20 cellular contexts compared by ENCODE assay signal in the genomic region with DNA sequence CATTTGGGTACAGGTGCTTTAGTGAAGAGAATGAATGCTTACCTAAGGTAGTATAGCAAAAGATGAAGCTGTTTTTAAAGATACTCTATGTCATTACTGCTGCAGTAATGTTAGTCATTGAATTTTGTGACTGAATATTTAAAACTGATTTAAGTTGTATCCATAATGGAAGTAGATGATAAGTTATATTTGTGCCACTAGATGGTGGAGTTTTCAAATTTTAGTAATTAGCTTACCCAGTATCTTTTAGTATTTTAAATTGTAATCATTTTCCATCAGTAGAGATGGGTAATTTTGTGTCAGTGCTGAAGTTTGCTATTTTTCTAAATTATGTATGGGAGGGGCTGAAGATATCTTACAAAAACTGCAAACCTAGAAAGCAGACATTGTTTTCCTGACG. TPM values are rescaled to one million over a fixed set of nuclear protein-coding genes. Genes with fewer than 3 reads are reported as not detected.
DNase-seq lines count a peak whose midpoint lies in the region; ATAC-seq, FAIRE-seq and TF ChIP-seq lines count a peak whose summit lies in the region.
"Had no signal": no experiment of that assay in that cellular context is flagged by ENCODE, and none has a peak within 500 bp of the region (broad histone marks: within the 10 kb centered on the region; RNA-seq: fewer than 3 reads in every experiment).

No MANE protein-coding gene starts in this region.

- BruUV-seq in MCF 10A (replicated peaks; lab: Mats Ljungman, UMichigan), result no TSS peak
- BruUV-seq in OCI-LY7 (replicated peaks; lab: Mats Ljungman, UMichigan), result no TSS peak
- no TSS peak for BruUV-seq in K562 (replicated peaks; lab: Mats Ljungman, UMichigan)

- H3K9me3 Mint-ChIP-seq in MCF 10A (ENCODE audit: unreplicated experiment), result no peaks in the 10 kb centered on the region
- no peaks in the 10 kb centered on the region for H3K9me3 Mint-ChIP-seq in neural crest cell
- H3K9me3 Mint-ChIP-seq: activated T-helper 2 cell treated with anti-CD3 and anti-CD28 coated beads, Interferon-gamma antibody, Interleukin-2, Interleukin-4, amounts not matched to agents 10 μg/mL and 5 μg/mL and 100 μg/mL, durations not matched to agents 14 hours and 24 hours and 36 hours had no signal

- H3K4me3 ChIP-seq in breast epithelium, result no peak overlapping the region
- H3K4me3 ChIP-seq in OCI-LY7 (ENCODE audit: low read depth, low read length, poor library complexity, severe bottlenecking), result no peak overlapping the region
- H3K4me3 ChIP-seq in K562, result no peak overlapping the region
- no peak overlapping the region for H3K4me3 ChIP-seq in body of pancreas
- no peak overlapping the region for H3K4me3 ChIP-seq in brain microvascular endothelial cell (ENCODE audit: low read depth, low read length)
- no peak overlapping the region for H3K4me3 ChIP-seq in esophagus squamous epithelium
- H3K4me3 ChIP-seq: SK-N-MC had no signal

- H3K27ac Mint-ChIP-seq in MCF 10A (ENCODE audit: low read depth, unreplicated experiment), result peak overlapping the region; percentile 31
- no peak overlapping the region for H3K27ac Mint-ChIP-seq in neural crest cell (ENCODE audit: unreplicated experiment)
- H3K27ac Mint-ChIP-seq: activated T-helper 2 cell treated with anti-CD3 and anti-CD28 coated beads, Interferon-gamma antibody, Interleukin-2, Interleukin-4, amounts not matched to agents 10 μg/mL and 5 μg/mL and 100 μg/mL, durations not matched to agents 14 hours and 24 hours and 36 hours had no signal

- H4K20me1 ChIP-seq in OCI-LY7 (ENCODE audit: insufficient read depth, low read length), result no peaks in the 10 kb centered on the region
- H4K20me1 ChIP-seq in K562 (replicated peaks; ENCODE audit: control insufficient read depth, insufficient read depth, low read length), result no peaks in the 10 kb centered on the region

- H3K4me1 Mint-ChIP-seq in MCF 10A (ENCODE audit: insufficient read depth, unreplicated experiment) (peaks cover 4% of the 10 kb centered on the region), neural crest cell (peaks cover 7% of the 10 kb centered on the region)

- no peak for FAIRE-seq in K562 (lab: Jason Lieb, UNC)

- H2AFZ ChIP-seq in OCI-LY7 (ENCODE audit: low read length) (no peak overlapping the region), K562 (ENCODE audit: low read depth, low read length) (no peak overlapping the region)

- no peaks in the 10 kb centered on the region for H3K9me1 ChIP-seq in K562 (ENCODE audit: control insufficient read depth, insufficient read depth, low read length)

- POLR2A ChIA-PET in MCF 10A (lab: Yijun Ruan, JAX), result interaction anchor here (2.2 to 2.9 kb wide), 3 partner anchors 14 to 26 kb away, joined by 8 to 9 read pairs (median 9); a partner anchor contains a TSS
- POLR2A ChIA-PET in OCI-LY7 (lab: Charles Lee), result interaction anchor here (0.5 to 1.3 kb wide), 6 partner anchors 12 to 890 kb away, joined by 3 to 4 read pairs (median 3); a partner anchor contains a TSS
- POLR2A ChIA-PET in K562 (lab: Yijun Ruan, JAX), result interaction anchor here (1.0 to 2.4 kb wide), 11 partner anchors 9 to 639 kb away, joined by 3 to 15 read pairs (median 3); a partner anchor contains a TSS

- H3K4me1 ChIP-seq in breast epithelium (no peaks in the 10 kb centered on the region), OCI-LY7 (ENCODE audit: insufficient read depth, low read length, poor library complexity, severe bottlenecking) (no peaks in the 10 kb centered on the region), K562 (replicated peaks in 1 of 2; ENCODE audit: control insufficient read depth in 2 of 2, insufficient read depth in 2 of 2, low read length in 2 of 2) (no peaks in the 10 kb centered on the region), body of pancreas (peaks cover 25% of the 10 kb centered on the region), esophagus squamous epithelium (no peaks in the 10 kb centered on the region)

- H3K9ac ChIP-seq in K562 (ENCODE audit: insufficient read depth in 1 of 2, low read depth in 2 of 2, low read length in 2 of 2), result no peak overlapping the region

- no peaks in the 10 kb centered on the region for H3K9me2 ChIP-seq in OCI-LY7 (ENCODE audit: insufficient read depth, low read length)

- H3K27me3 Mint-ChIP-seq in MCF 10A (ENCODE audit: insufficient read depth, unreplicated experiment), result no peaks in the 10 kb centered on the region
- no peaks in the 10 kb centered on the region for H3K27me3 Mint-ChIP-seq in neural crest cell (ENCODE audit: low read depth)

- ATAC-seq in K562 (no peak), body of pancreas (no peak)

- H3K79me2 ChIP-seq in OCI-LY7 (ENCODE audit: insufficient read depth, low read depth, low read length) (no peaks in the 10 kb centered on the region), K562 (ENCODE audit: control insufficient read depth, insufficient read depth, low read length) (no peaks in the 10 kb centered on the region)

- H3K27me3 ChIP-seq in breast epithelium, result no peaks in the 10 kb centered on the region
- no peaks in the 10 kb centered on the region for H3K27me3 ChIP-seq in K562 (ENCODE audit: control insufficient read depth in 2 of 2, insufficient read depth in 2 of 2, low read length in 2 of 2)
- no peaks in the 10 kb centered on the region for H3K27me3 ChIP-seq in body of pancreas
- no peaks in the 10 kb centered on the region for H3K27me3 ChIP-seq in brain microvascular endothelial cell (replicated peaks)
- H3K27me3 ChIP-seq in esophagus squamous epithelium, result no peaks in the 10 kb centered on the region

- DNase-seq in MCF 10A (ENCODE audit: unreplicated experiment), result no peak
- DNase-seq in breast epithelium (ENCODE audit: low spot score in 2 of 2), result no peak
- DNase-seq in OCI-LY7 (ENCODE audit: low spot score), result no peak
- DNase-seq in K562 (ENCODE audit: extremely low read depth in 1 of 4, low spot score in 3 of 4), result no peak
- DNase-seq in neural crest cell (ENCODE audit: low read depth, low spot score), result no peak
- DNase-seq in body of pancreas, result no peak
- no peak for DNase-seq in brain microvascular endothelial cell
- no peak for DNase-seq in esophagus squamous epithelium (lab: John Stamatoyannopoulos, UW)
- DNase-seq: activated CD4-positive, alpha-beta T cell treated with anti-CD3 and anti-CD28 coated beads, Interleukin-2, amount 50 U/mL, for 48 hours; aorta; H7; hippocampal formation; midbrain; NCI-H1694; NCI-H510A treated with DMSO at 0.1 percent for 48 hours; nucleus accumbens; right cardiac atrium; stimulated activated CD4-positive, alpha-beta T cell treated with anti-CD3 and anti-CD28 coated beads, Interleukin-1b, Interleukin-23, amount 100 ng/mL, for 48 hours had no signal

- 86% methylated on average over 1 of the region's 1 CpG for WGBS in K562 (ENCODE audit: insufficient coverage, low coverage, missing lambda C conversion rate)
- WGBS in body of pancreas, 2 donors, result 87 to 94% methylated on average over 1 of the region's 1 CpG
- 75 to 78% methylated on average over 1 of the region's 1 CpG for WGBS in esophagus squamous epithelium, 2 donors

- H3K9me3 ChIP-seq in breast epithelium (no peaks in the 10 kb centered on the region), OCI-LY7 (ENCODE audit: low read length) (no peaks in the 10 kb centered on the region), K562 (replicated peaks; ENCODE audit: control insufficient read depth, insufficient read depth, low read depth, low read length) (no peaks in the 10 kb centered on the region), body of pancreas (no peaks in the 10 kb centered on the region), esophagus squamous epithelium (no peaks in the 10 kb centered on the region)

- TF ChIP-seq CTCF in MCF 10A (IDR thresholded peaks at IDR 0.05; ENCODE audit: unreplicated experiment) (no peak), breast epithelium (IDR thresholded peaks at IDR 0.05) (no peak), OCI-LY7 (conservative IDR thresholded peaks at IDR 0.05; ENCODE audit: low read length) (peak; percentile 56), K562 (IDR thresholded peaks at IDR 0.05 in 2 of 3, conservative IDR thresholded peaks at IDR 0.05 in 1 of 3; ENCODE audit: insufficient read depth in 2 of 3, low read depth in 1 of 3, low read length in 3 of 3) (peak in 1 of 3 experiments; percentile 24; a peak in 1 of 6 replicates), neural crest cell (conservative IDR thresholded peaks at IDR 0.05) (peak; percentile 34), body of pancreas (IDR thresholded peaks at IDR 0.05) (peak in 1 of 7 experiments; percentile 5), brain microvascular endothelial cell (IDR thresholded peaks at IDR 0.05; ENCODE audit: low read depth, low read length, missing control alignments) (no peak), esophagus squamous epithelium (IDR thresholded peaks at IDR 0.05) (no peak)

- in situ Hi-C loops in K562 (cut with MboI) (loop anchor here (10.0 kb wide), 1 partner anchor 531 kb away; no protein-coding TSS in a partner anchor), brain microvascular endothelial cell (cut with HindIII; ENCODE audit: low pct_ligation_motif_present, low sequenced_read_pairs) (no loop called here)

- TF ChIP-seq POLR2A in breast epithelium (IDR thresholded peaks at IDR 0.05) (no peak), K562 (conservative IDR thresholded peaks at IDR 0.05) (0 out of 2 replicates have a peak, but pooled peaks have one; percentile 36), body of pancreas (IDR thresholded peaks at IDR 0.05) (no peak), esophagus squamous epithelium (IDR thresholded peaks at IDR 0.05) (no peak)

- peaks cover 6% of the 10 kb centered on the region for H3K36me3 ChIP-seq in breast epithelium
- peaks cover 47% of the 10 kb centered on the region for H3K36me3 ChIP-seq in OCI-LY7 (ENCODE audit: insufficient read depth, low read length)
- H3K36me3 ChIP-seq in K562 (ENCODE audit: control insufficient read depth, insufficient read depth, low read length), result peaks cover 50% of the 10 kb centered on the region
- peaks cover 0 to 18% of the 10 kb centered on the region in 2 donors for H3K36me3 ChIP-seq in body of pancreas (replicated peaks in 1 of 2; ENCODE audit: insufficient read depth in 1 of 2, low read depth in 2 of 2)
- H3K36me3 ChIP-seq in brain microvascular endothelial cell (replicated peaks), result peaks cover 28% of the 10 kb centered on the region
- peaks cover 12 to 97% (median 27%) of the 10 kb centered on the region in 3 donors for H3K36me3 ChIP-seq in esophagus squamous epithelium

- CTCF ChIA-PET in MCF 10A (lab: Yijun Ruan, JAX) (interaction anchor here (0.8 to 2.8 kb wide), 5 partner anchors 11 to 400 kb away, joined by 3 to 7 read pairs (median 4); no protein-coding TSS in a partner anchor), OCI-LY7 (lab: Charles Lee; ENCODE audit: unreplicated experiment) (no interaction called here), K562 (lab: Yijun Ruan, JAX; ENCODE audit: low intra/inter-chr PET ratio) (no interaction called here)

- intact Hi-C loops in MCF 10A (cut with micrococcal nuclease), result no loop called here
- intact Hi-C loops in breast epithelium (cut with DNase I; ENCODE audit: low total_unique reads), result no loop called here
- intact Hi-C loops in OCI-LY7 (cut with micrococcal nuclease; ENCODE audit: unreplicated experiment), result no loop called here
- intact Hi-C loops in K562 (cut with micrococcal nuclease), result no loop called here
- intact Hi-C loops in body of pancreas (cut with DNase I), result no loop called here
- intact Hi-C loops in esophagus squamous epithelium (cut with DNase I), result no loop called here

- H3K4me3 Mint-ChIP-seq in MCF 10A (ENCODE audit: unreplicated experiment) (no peak overlapping the region), neural crest cell (no peak overlapping the region)

- H3K4me2 ChIP-seq in OCI-LY7 (ENCODE audit: low read length), result no peak overlapping the region
- no peak overlapping the region for H3K4me2 ChIP-seq in K562 (ENCODE audit: insufficient read depth, low read length)

- TF ChIP-seq EP300 in K562 (IDR thresholded peaks at IDR 0.05; ENCODE audit: low read length), result no peak

- H3K27ac ChIP-seq in breast epithelium (no peak overlapping the region), OCI-LY7 (ENCODE audit: low read depth, low read length, poor library complexity, severe bottlenecking) (no peak overlapping the region), K562 (ENCODE audit: extremely low read depth, low read depth, low read length) (no peak overlapping the region), body of pancreas (peak overlapping the region in 1 of 4 donors; percentile 15), brain microvascular endothelial cell (no peak overlapping the region), esophagus squamous epithelium (no peak overlapping the region)
- H3K27ac ChIP-seq: SK-N-MC had no signal

- TF ChIP-seq RAD21 in K562 (CRISPR knock-in tag; conservative IDR thresholded peaks at IDR 0.05 in 1 of 2, IDR thresholded peaks at IDR 0.05 in 1 of 2), result peak in 1 of 2 experiments; percentile 28; a peak in 2 of 4 replicates

- H3K36me3 Mint-ChIP-seq in MCF 10A (ENCODE audit: insufficient read depth, unreplicated experiment), result peaks cover 92% of the 10 kb centered on the region
- H3K36me3 Mint-ChIP-seq in neural crest cell (ENCODE audit: low read depth), result peaks cover under 1% of the 10 kb centered on the region

RNA-seq across cellular contexts. Expression of a gene that starts 25.2 kb away (rescaled TPM):
- total RNA-seq in MCF 10A (2022) (30.2 and 37.0 TPM in 2 replicates), breast epithelium (100 to 1,000 TPM; 166 to 269 (median 176) TPM), OCI-LY7 (2022) (18.1 and 21.7 TPM in 2 replicates), K562 (2014; rRNA removed) (21.2 and 22.6 TPM in 2 replicates), K562 (2014; rRNA removed; fragmentation: Illumina TruSeq; extraction: Trizol) (31.5 and 41.4 TPM in 2 replicates), K562 (2015; rRNA removed; fragmentation: Illumina TruSeq; extraction: Trizol) (16.2 and 18.7 TPM in 2 replicates), K562 (2021) (22.9 and 27.0 TPM in 2 replicates), neural crest cell (15.7 and 15.8 TPM in 2 replicates), body of pancreas (10 to 100 TPM; 30.3 to 48.8 TPM), esophagus squamous epithelium (100 to 1,000 TPM in 1 of 4 donors, 10 to 100 TPM in 3; 51.5 to 108 (median 69.7) TPM)
- 9.3 and 10.9 TPM in 2 replicates for total RNA-seq in OCI-LY7 (2014; rRNA removed; shearing (Covaris generic))
- 92.0 and 187 TPM in 2 replicates for total RNA-seq in K562 (2011; cell fraction: chromatin; rRNA removed; ENCODE audit: low replicate concordance)
- 33.9 and 45.5 TPM in 2 replicates for total RNA-seq in K562 (2011; cell fraction: nucleolus; rRNA removed)
- 81.3 and 111 TPM in 2 replicates for total RNA-seq in K562 (2011; cell fraction: nucleoplasm; rRNA removed)
- polyA plus RNA-seq in K562 (2011; rRNA removed) (43.4 and 59.9 TPM in 2 replicates), K562 (2014; fragmentation: Illumina TruSeq; extraction: Trizol) (24.1 and 30.7 TPM in 2 replicates), K562 (2014; fragmentation: Nextera tagmentation; extraction: Ambion mirVana) (10 to 100 TPM; 37.9 to 44.9 TPM), K562 (2014; rRNA removed) (16.5 and 20.3 TPM in 2 replicates)
- 17.5 and 26.0 TPM in 2 replicates for polyA plus RNA-seq in K562 (2011; cell fraction: cytosol; rRNA removed)
- polyA plus RNA-seq in K562 (2011; cell fraction: nucleus; rRNA removed), result 35.1 and 41.0 TPM in 2 replicates
- 35.6 and 44.8 TPM in 2 replicates for polyA plus RNA-seq in K562 (2012)
- 90.1 and 96.8 TPM in 2 replicates for polyA minus RNA-seq in K562 (2011; rRNA and poly(A)+ RNA removed)
- 16.4 and 22.4 TPM in 2 replicates for polyA minus RNA-seq in K562 (2011; cell fraction: cytosol; rRNA and poly(A)+ RNA removed)
- 35.4 and 48.2 TPM in 2 replicates for polyA minus RNA-seq in K562 (2011; cell fraction: nucleus; rRNA and poly(A)+ RNA removed)

Comparison
In these comparisons a context has a peak if more than half of its experiments do, and no peak if none do; other contexts are left out.
1. CTCF ChIP-seq: peak in OCI-LY7 (single experiment) and neural crest cell (single experiment); none in MCF 10A (single experiment), breast epithelium (0 of 3), brain microvascular endothelial cell (single experiment) and esophagus squamous epithelium (0 of 6).